1 cellular context compared by ENCODE assay signal in the genomic region with DNA sequence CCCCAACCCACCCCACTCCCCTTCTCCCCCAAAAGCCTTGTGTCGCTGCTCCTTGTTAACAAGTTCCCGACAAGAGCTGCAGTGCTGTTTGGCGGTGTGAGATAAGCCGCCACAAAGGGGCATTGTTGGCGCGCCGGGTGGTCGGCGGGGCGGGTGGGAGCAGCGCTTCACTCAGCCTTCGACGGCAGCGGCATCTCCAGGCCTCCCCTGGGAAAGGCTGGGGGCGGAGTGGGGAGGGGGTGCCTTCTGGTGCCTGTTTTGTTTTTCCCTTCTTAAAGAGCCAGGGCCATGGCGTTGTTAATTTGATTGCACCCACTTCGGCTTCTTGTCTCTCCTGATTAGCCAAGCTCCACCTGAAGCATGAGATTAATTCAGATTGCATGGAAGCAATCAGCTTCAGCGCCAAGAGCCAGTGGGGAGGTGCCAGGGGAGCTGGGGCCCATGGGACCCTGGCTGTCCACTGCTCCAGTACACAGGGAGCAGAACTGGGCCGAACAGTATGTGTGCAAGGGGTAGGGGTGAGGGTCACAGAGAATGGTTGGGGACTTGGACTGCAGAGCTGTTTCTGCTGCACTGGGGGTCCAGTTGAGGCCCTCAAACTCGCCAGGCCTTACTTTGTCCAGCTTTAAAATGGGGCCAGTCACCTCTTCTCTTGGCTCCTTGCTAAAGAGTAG.
TF ChIP-seq lines count a peak whose summit lies in the region.

No MANE protein-coding gene starts in this region.

TF ChIP-seq in WTC11, 78 proteins besides CTCF, POLR2A, EP300 and RAD21 (continued from another document):
- TF ChIP-seq, protein P1, sequence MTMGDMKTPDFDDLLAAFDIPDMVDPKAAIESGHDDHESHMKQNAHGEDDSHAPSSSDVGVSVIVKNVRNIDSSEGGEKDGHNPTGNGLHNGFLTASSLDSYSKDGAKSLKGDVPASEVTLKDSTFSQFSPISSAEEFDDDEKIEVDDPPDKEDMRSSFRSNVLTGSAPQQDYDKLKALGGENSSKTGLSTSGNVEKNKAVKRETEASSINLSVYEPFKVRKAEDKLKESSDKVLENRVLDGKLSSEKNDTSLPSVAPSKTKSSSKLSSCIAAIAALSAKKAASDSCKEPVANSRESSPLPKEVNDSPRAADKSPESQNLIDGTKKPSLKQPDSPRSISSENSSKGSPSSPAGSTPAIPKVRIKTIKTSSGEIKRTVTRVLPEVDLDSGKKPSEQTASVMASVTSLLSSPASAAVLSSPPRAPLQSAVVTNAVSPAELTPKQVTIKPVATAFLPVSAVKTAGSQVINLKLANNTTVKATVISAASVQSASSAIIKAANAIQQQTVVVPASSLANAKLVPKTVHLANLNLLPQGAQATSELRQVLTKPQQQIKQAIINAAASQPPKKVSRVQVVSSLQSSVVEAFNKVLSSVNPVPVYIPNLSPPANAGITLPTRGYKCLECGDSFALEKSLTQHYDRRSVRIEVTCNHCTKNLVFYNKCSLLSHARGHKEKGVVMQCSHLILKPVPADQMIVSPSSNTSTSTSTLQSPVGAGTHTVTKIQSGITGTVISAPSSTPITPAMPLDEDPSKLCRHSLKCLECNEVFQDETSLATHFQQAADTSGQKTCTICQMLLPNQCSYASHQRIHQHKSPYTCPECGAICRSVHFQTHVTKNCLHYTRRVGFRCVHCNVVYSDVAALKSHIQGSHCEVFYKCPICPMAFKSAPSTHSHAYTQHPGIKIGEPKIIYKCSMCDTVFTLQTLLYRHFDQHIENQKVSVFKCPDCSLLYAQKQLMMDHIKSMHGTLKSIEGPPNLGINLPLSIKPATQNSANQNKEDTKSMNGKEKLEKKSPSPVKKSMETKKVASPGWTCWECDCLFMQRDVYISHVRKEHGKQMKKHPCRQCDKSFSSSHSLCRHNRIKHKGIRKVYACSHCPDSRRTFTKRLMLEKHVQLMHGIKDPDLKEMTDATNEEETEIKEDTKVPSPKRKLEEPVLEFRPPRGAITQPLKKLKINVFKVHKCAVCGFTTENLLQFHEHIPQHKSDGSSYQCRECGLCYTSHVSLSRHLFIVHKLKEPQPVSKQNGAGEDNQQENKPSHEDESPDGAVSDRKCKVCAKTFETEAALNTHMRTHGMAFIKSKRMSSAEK (CRISPR knock-in tag; IDR thresholded peaks at IDR 0.05; ENCODE audit: borderline replicate concordance), result no peak
- TF ChIP-seq, protein P2, sequence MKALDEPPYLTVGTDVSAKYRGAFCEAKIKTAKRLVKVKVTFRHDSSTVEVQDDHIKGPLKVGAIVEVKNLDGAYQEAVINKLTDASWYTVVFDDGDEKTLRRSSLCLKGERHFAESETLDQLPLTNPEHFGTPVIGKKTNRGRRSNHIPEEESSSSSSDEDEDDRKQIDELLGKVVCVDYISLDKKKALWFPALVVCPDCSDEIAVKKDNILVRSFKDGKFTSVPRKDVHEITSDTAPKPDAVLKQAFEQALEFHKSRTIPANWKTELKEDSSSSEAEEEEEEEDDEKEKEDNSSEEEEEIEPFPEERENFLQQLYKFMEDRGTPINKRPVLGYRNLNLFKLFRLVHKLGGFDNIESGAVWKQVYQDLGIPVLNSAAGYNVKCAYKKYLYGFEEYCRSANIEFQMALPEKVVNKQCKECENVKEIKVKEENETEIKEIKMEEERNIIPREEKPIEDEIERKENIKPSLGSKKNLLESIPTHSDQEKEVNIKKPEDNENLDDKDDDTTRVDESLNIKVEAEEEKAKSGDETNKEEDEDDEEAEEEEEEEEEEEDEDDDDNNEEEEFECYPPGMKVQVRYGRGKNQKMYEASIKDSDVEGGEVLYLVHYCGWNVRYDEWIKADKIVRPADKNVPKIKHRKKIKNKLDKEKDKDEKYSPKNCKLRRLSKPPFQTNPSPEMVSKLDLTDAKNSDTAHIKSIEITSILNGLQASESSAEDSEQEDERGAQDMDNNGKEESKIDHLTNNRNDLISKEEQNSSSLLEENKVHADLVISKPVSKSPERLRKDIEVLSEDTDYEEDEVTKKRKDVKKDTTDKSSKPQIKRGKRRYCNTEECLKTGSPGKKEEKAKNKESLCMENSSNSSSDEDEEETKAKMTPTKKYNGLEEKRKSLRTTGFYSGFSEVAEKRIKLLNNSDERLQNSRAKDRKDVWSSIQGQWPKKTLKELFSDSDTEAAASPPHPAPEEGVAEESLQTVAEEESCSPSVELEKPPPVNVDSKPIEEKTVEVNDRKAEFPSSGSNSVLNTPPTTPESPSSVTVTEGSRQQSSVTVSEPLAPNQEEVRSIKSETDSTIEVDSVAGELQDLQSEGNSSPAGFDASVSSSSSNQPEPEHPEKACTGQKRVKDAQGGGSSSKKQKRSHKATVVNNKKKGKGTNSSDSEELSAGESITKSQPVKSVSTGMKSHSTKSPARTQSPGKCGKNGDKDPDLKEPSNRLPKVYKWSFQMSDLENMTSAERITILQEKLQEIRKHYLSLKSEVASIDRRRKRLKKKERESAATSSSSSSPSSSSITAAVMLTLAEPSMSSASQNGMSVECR (CRISPR knock-in tag; IDR thresholded peaks at IDR 0.05; ENCODE audit: borderline replicate concordance), result no peak
- TF ChIP-seq ZNF121 (CRISPR knock-in tag; IDR thresholded peaks at IDR 0.05) (no peak), TEAD4 (CRISPR knock-in tag; IDR thresholded peaks at IDR 0.05) (no peak), NFATC4 (CRISPR knock-in tag; IDR thresholded peaks at IDR 0.05) (no peak), ZNF219 (CRISPR knock-in tag; IDR thresholded peaks at IDR 0.05; ENCODE audit: borderline replicate concordance) (no peak)
